7 cellular contexts compared by ENCODE assay signal in the genomic region with DNA sequence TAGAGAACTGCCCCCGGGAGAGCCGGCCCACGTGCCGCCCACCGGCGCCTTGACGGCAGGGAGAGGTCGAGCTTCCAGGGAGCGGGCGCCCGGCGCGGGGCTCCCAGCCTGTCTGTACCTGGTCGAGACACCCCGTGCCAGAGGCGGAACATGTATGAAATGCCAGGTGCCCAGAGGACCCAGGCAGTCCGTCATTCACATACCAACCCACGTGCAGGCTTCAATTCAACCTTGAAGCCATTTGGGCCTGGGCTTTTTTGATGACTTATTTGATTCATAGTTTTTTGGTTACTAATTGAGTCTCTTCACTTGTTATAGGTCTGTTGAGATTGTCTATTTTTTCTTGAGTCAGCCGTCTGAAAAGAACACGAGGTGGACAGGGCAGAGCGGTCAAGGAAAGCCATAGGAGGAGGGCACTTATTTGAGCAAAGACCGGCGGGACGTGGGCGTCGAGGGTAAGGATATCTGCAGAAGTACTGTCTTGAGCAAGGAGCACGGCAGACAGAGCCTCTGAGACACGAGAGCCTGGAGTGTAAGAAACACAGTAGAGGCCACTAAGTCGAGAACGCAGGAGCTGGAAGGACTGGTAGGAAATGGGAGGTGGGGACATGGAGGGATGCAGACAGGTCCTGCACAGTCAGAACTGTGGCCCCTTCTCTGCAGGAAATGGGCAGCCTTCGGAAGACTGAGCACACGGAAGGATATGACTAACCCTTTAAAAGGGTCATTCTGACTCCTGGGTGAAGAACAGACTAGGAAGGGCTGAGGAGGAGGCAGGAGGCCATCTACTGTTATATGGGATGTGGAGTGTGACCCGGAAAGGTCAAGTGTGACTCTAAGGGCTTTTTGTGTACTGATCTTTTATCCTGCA. TPM values are rescaled to one million over a fixed set of nuclear protein-coding genes. Genes with fewer than 3 reads are reported as not detected.
DNase-seq lines count a peak whose midpoint lies in the region; ATAC-seq and TF ChIP-seq lines count a peak whose summit lies in the region.

No MANE protein-coding gene starts in this region.

- no peak for TF ChIP-seq EP300 in neural cell (conservative IDR thresholded peaks at IDR 0.05; ENCODE audit: poor library complexity, severe bottlenecking)

- peak overlapping the region; percentile 56; the same call in 1 of the 2 replicates for H2AFZ ChIP-seq in PC-3 (ENCODE audit: low read length)
- no peak overlapping the region for H2AFZ ChIP-seq in neural cell (ENCODE audit: low read depth, low read length)

- H3K4me2 ChIP-seq in PC-3 (ENCODE audit: low read length): peak overlapping the region; percentile 86
- peak overlapping the region; percentile 73 for H3K4me2 ChIP-seq in neural cell (ENCODE audit: low read length)

- H3K79me2 ChIP-seq in PC-3 (ENCODE audit: low read length) (peaks cover 66% of the 10 kb centered on the region), neural cell (replicated peaks; ENCODE audit: insufficient read depth, low read length) (peaks cover 56% of the 10 kb centered on the region)

- peak overlapping the region; percentile 83 for H3K9ac ChIP-seq in PC-3 (ENCODE audit: low read length)
- H3K9ac ChIP-seq in endocrine pancreas (ENCODE audit: control insufficient read depth, insufficient read depth, low read length): peak overlapping the region; percentile 67
- peak overlapping the region; percentile 80 for H3K9ac ChIP-seq in neural cell (ENCODE audit: low read length)

- H3K36me3 ChIP-seq in PC-3 (ENCODE audit: low read depth, low read length) (peaks cover 6% of the 10 kb centered on the region; the same call in 1 of the 2 replicates), endocrine pancreas (ENCODE audit: control insufficient read depth, insufficient read depth, low read length) (no peaks in the 10 kb centered on the region), neural cell (ENCODE audit: insufficient read depth, low read length) (peaks cover 6% of the 10 kb centered on the region)

- H4K20me1 ChIP-seq in PC-3 (ENCODE audit: low read length) (0 out of 2 replicates have a peak, but pooled peaks cover 9% of the 10 kb centered on the region), neural cell (ENCODE audit: insufficient read depth) (peaks cover 6% of the 10 kb centered on the region)

- no peaks in the 10 kb centered on the region for H3K9me3 ChIP-seq in PC-3 (ENCODE audit: low read length)
- no peaks in the 10 kb centered on the region for H3K9me3 ChIP-seq in endocrine pancreas (ENCODE audit: control insufficient read depth, low read length)
- peaks cover under 1% of the 10 kb centered on the region for H3K9me3 ChIP-seq in neural cell (ENCODE audit: low read length)

- TF ChIP-seq CTCF in PC-3 (conservative IDR thresholded peaks at IDR 0.05; ENCODE audit: low read depth, low read length) (no peak), neural cell (IDR thresholded peaks at IDR 0.05; ENCODE audit: poor library complexity, severe bottlenecking) (no peak)

- TSS peak; percentile 59 for BruUV-seq in PC-3 (replicated peaks; lab: Mats Ljungman, UMichigan)

- DNase-seq in PC-3 (peak; percentile 60), NCI-H524 treated with DMSO at 0.1 percent for 48 hours (lab: John Stamatoyannopoulos, UW) (no peak), H4 (ENCODE audit: low spot score) (no peak)

- no peak for TF ChIP-seq RAD21 in neural cell (conservative IDR thresholded peaks at IDR 0.05)

- peaks cover 36% of the 10 kb centered on the region for H3K4me1 ChIP-seq in PC-3 (ENCODE audit: insufficient read depth, low read length)
- no peaks in the 10 kb centered on the region for H3K4me1 ChIP-seq in endocrine pancreas (ENCODE audit: control insufficient read depth, insufficient read depth, low read length)

- H3K4me3 ChIP-seq in PC-3 (ENCODE audit: low read length): peak overlapping the region; percentile 75
- H3K4me3 ChIP-seq in endocrine pancreas (ENCODE audit: control insufficient read depth, insufficient read depth, low read length): no peak overlapping the region
- peak overlapping the region; percentile 94 for H3K4me3 ChIP-seq in neural cell (ENCODE audit: low read length)

- intact Hi-C loops in PC-3 (cut with micrococcal nuclease): loop anchor here (5.0 kb wide), 1 partner anchor 54 kb away; the partner anchor contains the start of gene UBAC1

- H3K27me3 ChIP-seq in PC-3 (ENCODE audit: low read length): no peaks in the 10 kb centered on the region
- no peaks in the 10 kb centered on the region for H3K27me3 ChIP-seq in endocrine pancreas (ENCODE audit: control insufficient read depth, insufficient read depth, low read length)
- H3K27me3 ChIP-seq in neural cell (ENCODE audit: insufficient read depth, low read depth, low read length): no peaks in the 10 kb centered on the region

- H3K27ac ChIP-seq in PC-3 (ENCODE audit: low read length) (peak overlapping the region; percentile 56), neural cell (ENCODE audit: low read length) (peak overlapping the region; percentile 69)

- CTCF ChIA-PET in PC-3 (lab: Charles Lee): no interaction called here

- H3F3A ChIP-seq in PC-3 (ENCODE audit: low read length, unreplicated experiment): peaks cover 9% of the 10 kb centered on the region
- H3F3A ChIP-seq in neural cell (ENCODE audit: insufficient read depth, low read length, poor library complexity, severe bottlenecking): no peaks in the 10 kb centered on the region

- ATAC-seq in GM21529 (IDR thresholded peaks at IDR 0.05; ENCODE audit: unreplicated experiment) (peak; percentile 2), PC-3 (peak; percentile 35), HG02763 (IDR thresholded peaks at IDR 0.05; ENCODE audit: unreplicated experiment) (no peak)

- H3K9me2 ChIP-seq in PC-3 (replicated peaks; ENCODE audit: low read length) (no peaks in the 10 kb centered on the region), neural cell (ENCODE audit: insufficient read depth, low read length) (no peaks in the 10 kb centered on the region)

- POLR2A ChIA-PET in PC-3 (lab: Charles Lee; ENCODE audit: unreplicated experiment): no interaction called here

TF ChIP-seq in neural cell, 6 proteins besides CTCF, POLR2A, EP300 and RAD21:
- TF ChIP-seq, protein P1, sequence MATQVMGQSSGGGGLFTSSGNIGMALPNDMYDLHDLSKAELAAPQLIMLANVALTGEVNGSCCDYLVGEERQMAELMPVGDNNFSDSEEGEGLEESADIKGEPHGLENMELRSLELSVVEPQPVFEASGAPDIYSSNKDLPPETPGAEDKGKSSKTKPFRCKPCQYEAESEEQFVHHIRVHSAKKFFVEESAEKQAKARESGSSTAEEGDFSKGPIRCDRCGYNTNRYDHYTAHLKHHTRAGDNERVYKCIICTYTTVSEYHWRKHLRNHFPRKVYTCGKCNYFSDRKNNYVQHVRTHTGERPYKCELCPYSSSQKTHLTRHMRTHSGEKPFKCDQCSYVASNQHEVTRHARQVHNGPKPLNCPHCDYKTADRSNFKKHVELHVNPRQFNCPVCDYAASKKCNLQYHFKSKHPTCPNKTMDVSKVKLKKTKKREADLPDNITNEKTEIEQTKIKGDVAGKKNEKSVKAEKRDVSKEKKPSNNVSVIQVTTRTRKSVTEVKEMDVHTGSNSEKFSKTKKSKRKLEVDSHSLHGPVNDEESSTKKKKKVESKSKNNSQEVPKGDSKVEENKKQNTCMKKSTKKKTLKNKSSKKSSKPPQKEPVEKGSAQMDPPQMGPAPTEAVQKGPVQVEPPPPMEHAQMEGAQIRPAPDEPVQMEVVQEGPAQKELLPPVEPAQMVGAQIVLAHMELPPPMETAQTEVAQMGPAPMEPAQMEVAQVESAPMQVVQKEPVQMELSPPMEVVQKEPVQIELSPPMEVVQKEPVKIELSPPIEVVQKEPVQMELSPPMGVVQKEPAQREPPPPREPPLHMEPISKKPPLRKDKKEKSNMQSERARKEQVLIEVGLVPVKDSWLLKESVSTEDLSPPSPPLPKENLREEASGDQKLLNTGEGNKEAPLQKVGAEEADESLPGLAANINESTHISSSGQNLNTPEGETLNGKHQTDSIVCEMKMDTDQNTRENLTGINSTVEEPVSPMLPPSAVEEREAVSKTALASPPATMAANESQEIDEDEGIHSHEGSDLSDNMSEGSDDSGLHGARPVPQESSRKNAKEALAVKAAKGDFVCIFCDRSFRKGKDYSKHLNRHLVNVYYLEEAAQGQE (IDR thresholded peaks at IDR 0.05; ENCODE audit: borderline replicate concordance): no peak
- TF ChIP-seq EZH2 (IDR thresholded peaks at IDR 0.05; ENCODE audit: borderline replicate concordance, insufficient read depth, low read length, poor library complexity, severe bottlenecking): no peak
- TF ChIP-seq SMC3 (conservative IDR thresholded peaks at IDR 0.05; ENCODE audit: poor library complexity): no peak
- TF ChIP-seq TAF1 (IDR thresholded peaks at IDR 0.05; ENCODE audit: low read depth): no peak
- TF ChIP-seq MXI1 (conservative IDR thresholded peaks at IDR 0.05; ENCODE audit: poor library complexity, severe bottlenecking): no peak
- TF ChIP-seq POLR2AphosphoS5 (IDR thresholded peaks at IDR 0.05): no peak

RNA-seq across cellular contexts. Expression of gene CAMSAP1, which starts 1.2 kb away (rescaled TPM):
- total RNA-seq in PC-3 (2014; rRNA removed): 16.4 and 32.0 TPM in 2 replicates
- 58.5 and 88.2 TPM in 2 replicates for polyA plus RNA-seq in neural cell
- 233 and 257 TPM in 2 replicates for polyA minus RNA-seq in neural cell
- 11.0 and 13.5 TPM in 2 replicates for total RNA-seq in H4 (2014; rRNA removed; shearing (Covaris generic))

RNA-seq across cellular contexts. Expression of gene UBAC1, which starts 52.6 kb away (rescaled TPM):
- total RNA-seq in PC-3 (2014; rRNA removed): 65.9 and 77.3 TPM in 2 replicates
- 89.4 and 92.3 TPM in 2 replicates for polyA plus RNA-seq in neural cell
- polyA minus RNA-seq in neural cell: 46.1 and 46.3 TPM in 2 replicates
- 35.2 and 41.3 TPM in 2 replicates for total RNA-seq in H4 (2014; rRNA removed; shearing (Covaris generic))
